1 cellular context compared by ENCODE assay signal in the genomic region with DNA sequence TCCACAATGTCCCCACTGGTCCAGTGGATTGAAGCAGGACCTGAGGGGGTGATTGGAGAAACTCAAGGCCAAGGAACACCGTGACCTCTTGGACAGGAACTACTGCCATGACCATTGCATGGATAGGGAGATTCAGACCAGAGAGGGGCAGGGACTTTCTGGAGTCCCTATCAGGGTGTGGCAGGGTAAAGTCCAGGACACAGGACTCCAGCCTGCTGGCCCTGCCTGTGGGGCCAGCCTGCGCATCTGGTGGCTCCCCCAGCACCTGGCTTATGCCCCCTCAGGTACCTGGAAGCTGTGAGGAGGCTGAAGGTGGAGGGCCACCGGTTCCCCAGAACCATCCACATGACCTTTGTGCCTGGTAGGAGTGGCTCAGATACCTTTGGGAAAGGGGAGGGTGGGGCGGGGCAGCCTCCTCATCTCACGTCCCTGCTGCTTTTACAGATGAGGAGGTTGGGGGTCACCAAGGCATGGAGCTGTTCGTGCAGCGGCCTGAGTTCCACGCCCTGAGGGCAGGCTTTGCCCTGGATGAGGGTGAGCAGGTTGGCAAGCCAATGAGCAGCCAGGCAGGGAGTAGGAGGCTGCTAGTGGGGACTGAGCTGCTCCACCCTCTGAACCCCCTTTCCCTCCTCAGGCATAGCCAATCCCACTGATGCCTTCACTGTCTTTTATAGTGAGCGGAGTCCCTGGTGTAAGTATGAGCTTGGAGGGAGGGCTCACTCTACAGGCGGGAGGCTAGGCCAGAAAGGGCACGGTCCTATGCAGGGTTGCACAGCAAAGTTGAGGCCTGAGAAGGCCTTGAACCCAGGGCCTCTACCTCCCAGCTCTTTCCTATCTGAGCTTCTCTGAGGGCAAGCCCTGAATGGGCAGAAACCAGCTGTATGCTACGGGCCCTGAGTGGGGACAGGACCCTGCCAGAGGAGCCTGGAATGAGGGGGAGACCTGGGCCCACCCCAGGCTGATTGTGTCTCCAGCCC.
TF ChIP-seq lines count a peak whose summit lies in the region.

No MANE protein-coding gene starts in this region.

TF ChIP-seq in HepG2, 621 proteins besides CTCF, POLR2A, EP300 and RAD21 (continued from another document):
- TF ChIP-seq, protein P1, sequence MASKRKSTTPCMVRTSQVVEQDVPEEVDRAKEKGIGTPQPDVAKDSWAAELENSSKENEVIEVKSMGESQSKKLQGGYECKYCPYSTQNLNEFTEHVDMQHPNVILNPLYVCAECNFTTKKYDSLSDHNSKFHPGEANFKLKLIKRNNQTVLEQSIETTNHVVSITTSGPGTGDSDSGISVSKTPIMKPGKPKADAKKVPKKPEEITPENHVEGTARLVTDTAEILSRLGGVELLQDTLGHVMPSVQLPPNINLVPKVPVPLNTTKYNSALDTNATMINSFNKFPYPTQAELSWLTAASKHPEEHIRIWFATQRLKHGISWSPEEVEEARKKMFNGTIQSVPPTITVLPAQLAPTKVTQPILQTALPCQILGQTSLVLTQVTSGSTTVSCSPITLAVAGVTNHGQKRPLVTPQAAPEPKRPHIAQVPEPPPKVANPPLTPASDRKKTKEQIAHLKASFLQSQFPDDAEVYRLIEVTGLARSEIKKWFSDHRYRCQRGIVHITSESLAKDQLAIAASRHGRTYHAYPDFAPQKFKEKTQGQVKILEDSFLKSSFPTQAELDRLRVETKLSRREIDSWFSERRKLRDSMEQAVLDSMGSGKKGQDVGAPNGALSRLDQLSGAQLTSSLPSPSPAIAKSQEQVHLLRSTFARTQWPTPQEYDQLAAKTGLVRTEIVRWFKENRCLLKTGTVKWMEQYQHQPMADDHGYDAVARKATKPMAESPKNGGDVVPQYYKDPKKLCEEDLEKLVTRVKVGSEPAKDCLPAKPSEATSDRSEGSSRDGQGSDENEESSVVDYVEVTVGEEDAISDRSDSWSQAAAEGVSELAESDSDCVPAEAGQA (IDR thresholded peaks at IDR 0.05; ENCODE audit: low read depth), result no peak
- TF ChIP-seq, protein P1 (CRISPR knock-in tag; IDR thresholded peaks at IDR 0.05; ENCODE audit: borderline replicate concordance), result no peak
- TF ChIP-seq, protein P2, sequence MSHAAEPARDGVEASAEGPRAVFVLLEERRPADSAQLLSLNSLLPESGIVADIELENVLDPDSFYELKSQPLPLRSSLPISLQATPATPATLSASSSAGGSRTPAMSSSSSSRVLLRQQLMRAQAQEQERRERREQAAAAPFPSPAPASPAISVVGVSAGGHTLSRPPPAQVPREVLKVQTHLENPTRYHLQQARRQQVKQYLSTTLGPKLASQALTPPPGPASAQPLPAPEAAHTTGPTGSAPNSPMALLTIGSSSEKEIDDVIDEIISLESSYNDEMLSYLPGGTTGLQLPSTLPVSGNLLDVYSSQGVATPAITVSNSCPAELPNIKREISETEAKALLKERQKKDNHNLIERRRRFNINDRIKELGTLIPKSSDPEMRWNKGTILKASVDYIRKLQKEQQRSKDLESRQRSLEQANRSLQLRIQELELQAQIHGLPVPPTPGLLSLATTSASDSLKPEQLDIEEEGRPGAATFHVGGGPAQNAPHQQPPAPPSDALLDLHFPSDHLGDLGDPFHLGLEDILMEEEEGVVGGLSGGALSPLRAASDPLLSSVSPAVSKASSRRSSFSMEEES (CRISPR knock-in tag; IDR thresholded peaks at IDR 0.05), result no peak
- TF ChIP-seq SRSF4 (IDR thresholded peaks at IDR 0.05; ENCODE audit: low read depth, low read length, poor library complexity, severe bottlenecking), result no peak
